21 cellular contexts compared by ENCODE assay signal in genomic region chr17:79959042-79959441, GRCh38.
DNase-seq lines count a peak whose midpoint lies in the region; ATAC-seq, FAIRE-seq and TF ChIP-seq lines count a peak whose summit lies in the region.
"Had no signal": no experiment of that assay in that cellular context is flagged by ENCODE, and none has a peak within 500 bp of the region (broad histone marks: within the 10 kb centered on the region; RNA-seq: fewer than 3 reads in every experiment).

No MANE protein-coding gene starts in this region.

- H2AK5ac ChIP-seq in IMR-90 (ENCODE audit: low read depth, low read length), result no peak overlapping the region

- CTCF ChIA-PET in A549 (lab: Yijun Ruan, JAX), result no interaction called here
- CTCF ChIA-PET in IMR-90 (lab: Yijun Ruan, JAX), result no interaction called here

- no peak overlapping the region for H3K27ac ChIP-seq in A549
- no peak overlapping the region for H3K27ac ChIP-seq in IMR-90 (ENCODE audit: insufficient read depth, low read length)
- peak overlapping the region; percentile 82 for H3K27ac ChIP-seq in SK-N-MC
- H3K27ac ChIP-seq: BLaER1 treated with 17β-estradiol and CSF1 and Interleukin-3, amounts not matched to agents 10 nM and 100 nM; C4-2B had no signal

- intact Hi-C loops in IMR-90 (cut with micrococcal nuclease), result no loop called here

- TF ChIP-seq POLR2A in A549 (IDR thresholded peaks at IDR 0.05; ENCODE audit: low read length), result no peak
- no peak for TF ChIP-seq POLR2A in IMR-90 (IDR thresholded peaks at IDR 0.05; ENCODE audit: low read depth, low read length)

- no peak overlapping the region for H2AFZ ChIP-seq in IMR-90 (replicated peaks; ENCODE audit: low read length, poor library complexity)

- TF ChIP-seq EP300 in A549 (IDR thresholded peaks at IDR 0.05), result no peak

- WGBS in A549 (ENCODE audit: missing lambda C conversion rate), result 87% methylated on average over 4 of the region's 4 CpGs
- WGBS in IMR-90 (ENCODE audit: extremely low coverage in 2 of 2, insufficient read length in 1 of 2), 2 experiments, result no CpG with 5 or more reads among the region's 4 CpGs

- peaks cover 4% of the 10 kb centered on the region; the same call in 1 of the 2 replicates for H4K20me1 ChIP-seq in IMR-90 (ENCODE audit: insufficient read depth, low read length)

- in situ Hi-C loops in IMR-90 (cut with MboI; ENCODE audit: low sequenced_read_pairs), result no loop called here

- no peak overlapping the region for H3K14ac ChIP-seq in IMR-90 (replicated peaks; ENCODE audit: low read depth, low read length)

- H4K91ac ChIP-seq in IMR-90 (ENCODE audit: insufficient read depth, low read depth, low read length), result no peak overlapping the region

- no peak overlapping the region for H3K56ac ChIP-seq in IMR-90 (ENCODE audit: extremely low read depth, insufficient read depth, low read length)

- no peak overlapping the region for H3K4me2 ChIP-seq in A549
- H3K4me2 ChIP-seq in IMR-90 (ENCODE audit: low read depth, low read length), result no peak overlapping the region
- H3K4me2 ChIP-seq: BLaER1 treated with 17β-estradiol and CSF1 and Interleukin-3, amounts not matched to agents 10 nM and 100 nM had no signal

- no peaks in the 10 kb centered on the region for H3K9me1 ChIP-seq in IMR-90 (ENCODE audit: insufficient read depth, low read length)

- H4K8ac ChIP-seq in IMR-90 (ENCODE audit: low read depth in 2 of 2, low read length in 2 of 2), result no peak overlapping the region

- no peak overlapping the region for H2BK15ac ChIP-seq in IMR-90 (ENCODE audit: low read depth, low read length)

- BruUV-seq in IMR-90 (replicated peaks; lab: Mats Ljungman, UMichigan), result no TSS peak

- peaks cover 8% of the 10 kb centered on the region; the same call in 2 of the 3 replicates for H3K9me3 ChIP-seq in A549
- H3K9me3 ChIP-seq in IMR-90 (ENCODE audit: control insufficient read depth, insufficient read depth, low read length), result peaks cover 2% of the 10 kb centered on the region; the same call in 1 of the 2 replicates
- 0 out of 2 replicates have a peak, but pooled peaks cover 5% of the 10 kb centered on the region for H3K9me3 ChIP-seq in SK-N-MC (ENCODE audit: low read depth, low read length)
- H3K9me3 ChIP-seq: Caco-2 had no signal

- H3K4me1 ChIP-seq in A549, result no peaks in the 10 kb centered on the region
- H3K4me1 ChIP-seq in IMR-90 (ENCODE audit: control insufficient read depth, insufficient read depth, low read length), result no peaks in the 10 kb centered on the region

- no peak for ATAC-seq in A549
- ATAC-seq in IMR-90 (ENCODE audit: low read depth), result no peak
- ATAC-seq: CD8-positive, alpha-beta T cell had no signal

- H3K36me3 ChIP-seq in IMR-90 (ENCODE audit: control insufficient read depth, insufficient read depth, low read length), result no peaks in the 10 kb centered on the region
- peaks cover 4% of the 10 kb centered on the region; the same call in 1 of the 2 replicates for H3K36me3 ChIP-seq in SK-N-MC (ENCODE audit: insufficient read depth, low read length)

- H3K23ac ChIP-seq in IMR-90 (ENCODE audit: low read depth, low read length), result no peak overlapping the region

- no peak for FAIRE-seq in A549 (lab: Jason Lieb, UNC)
- FAIRE-seq: A204.1, D721Med, G401.6, GM12891, GM19239 had no signal

- no peak overlapping the region for H3K18ac ChIP-seq in IMR-90 (ENCODE audit: low read depth, low read length)

- TF ChIP-seq RAD21 in A549 (conservative IDR thresholded peaks at IDR 0.05 in 1 of 2, IDR thresholded peaks at IDR 0.05 in 1 of 2), result no peak
- TF ChIP-seq RAD21 in IMR-90 (IDR thresholded peaks at IDR 0.05; ENCODE audit: low read length), result no peak

- POLR2A ChIA-PET in A549 (lab: Yijun Ruan, JAX) (no interaction called here), IMR-90 (lab: Charles Lee; ENCODE audit: unreplicated experiment) (no interaction called here)

- no peak overlapping the region for H2BK20ac ChIP-seq in IMR-90 (ENCODE audit: low read depth, low read length)

- H4K5ac ChIP-seq in IMR-90 (ENCODE audit: low read depth, low read length), result no peak overlapping the region

- no peak overlapping the region for H3K4ac ChIP-seq in IMR-90 (ENCODE audit: low read depth, low read length)

- H2BK5ac ChIP-seq in IMR-90 (ENCODE audit: low read depth, low read length, poor library complexity, severe bottlenecking), result no peak overlapping the region

- H3K4me3 ChIP-seq in A549 (no peak overlapping the region), IMR-90 (ENCODE audit: insufficient read depth, low read depth, low read length) (no peak overlapping the region), SK-N-MC (peak overlapping the region; percentile 28; the same call in 1 of the 2 replicates)
- H3K4me3 ChIP-seq: BLaER1 treated with 17β-estradiol and CSF1 and Interleukin-3, amounts not matched to agents 10 nM and 100 nM had no signal

- H3K9ac ChIP-seq in IMR-90 (ENCODE audit: low read depth, low read length) (no peak overlapping the region), SK-N-MC (ENCODE audit: insufficient read length) (peak overlapping the region; percentile 46)
- H3K9ac ChIP-seq: BLaER1 treated with 17β-estradiol and CSF1 and Interleukin-3, amounts not matched to agents 10 nM and 100 nM had no signal

- DNase-seq in A549 (ENCODE audit: low read depth in 1 of 2, low spot score in 1 of 2), result no peak
- no peak for DNase-seq in IMR-90
- DNase-seq in SK-N-MC (ENCODE audit: low read depth, low spot score), result no peak
- no peak for DNase-seq in OCI-M1 (lab: John Stamatoyannopoulos, UW)
- no peak for DNase-seq in activated naive CD4-positive, alpha-beta T cell treated with Interleukin-2 at 50 U/mL for 16 hours
- no peak for DNase-seq in NCI-H146 treated with DMSO at 0.1 percent for 48 hours (lab: John Stamatoyannopoulos, UW; ENCODE audit: unreplicated experiment)
- DNase-seq: 8988T; AML-193; Caco-2; Calu3; CD4-positive, alpha-beta T cell; CD8-positive, alpha-beta T cell; DMS79 treated with DMSO at 0.1 percent for 48 hours; GF-D8 had no signal

- H3K79me1 ChIP-seq in IMR-90 (ENCODE audit: low read depth in 1 of 2, low read length in 2 of 2), result peaks cover 15 to 18% of the 10 kb centered on the region in 2 experiments

- TF ChIP-seq CTCF in A549 (IDR thresholded peaks at IDR 0.05), result no peak
- TF ChIP-seq CTCF in IMR-90 (conservative IDR thresholded peaks at IDR 0.05; ENCODE audit: low read depth, low read length), result no peak

- no peaks in the 10 kb centered on the region for H3K27me3 ChIP-seq in IMR-90 (ENCODE audit: control insufficient read depth, insufficient read depth, low read length)
- H3K27me3 ChIP-seq: BLaER1 treated with 17β-estradiol and CSF1 and Interleukin-3, amounts not matched to agents 10 nM and 100 nM had no signal

- H2AK9ac ChIP-seq in IMR-90 (replicated peaks; ENCODE audit: low read depth, low read length, poor library complexity), result no peak overlapping the region

- dilution Hi-C loops in IMR-90 (cut with HindIII; ENCODE audit: low sequenced_read_pairs, unreplicated experiment), result no loop called here

- H2BK120ac ChIP-seq in IMR-90 (ENCODE audit: low read depth, low read length), result no peak overlapping the region

TF ChIP-seq in A549, 52 proteins besides CTCF, POLR2A, EP300 and RAD21:
- TF ChIP-seq GATA3 (IDR thresholded peaks at IDR 0.05; ENCODE audit: borderline replicate concordance) (no peak), MYC (IDR thresholded peaks at IDR 0.05; ENCODE audit: borderline replicate concordance, low read length) (no peak), ZFP36 (IDR thresholded peaks at IDR 0.05; ENCODE audit: borderline replicate concordance, partially characterized antibody) (no peak), KDM1A (IDR thresholded peaks at IDR 0.05; ENCODE audit: low read depth) (no peak), ZSCAN20 (CRISPR knock-in tag; IDR thresholded peaks at IDR 0.05) (no peak), MAFK (IDR thresholded peaks at IDR 0.05; ENCODE audit: partially characterized antibody) (peak; percentile 60), EHMT2 (IDR thresholded peaks at IDR 0.05; ENCODE audit: low read depth) (no peak), E2F6 (IDR thresholded peaks at IDR 0.05; ENCODE audit: borderline replicate concordance, low read depth) (no peak), TFCP2L1 (CRISPR knock-in tag; IDR thresholded peaks at IDR 0.05) (no peak)
TF ChIP-seq in A549: peak in this region for 1.

TF ChIP-seq in IMR-90, 13 proteins besides CTCF, POLR2A, EP300 and RAD21:
- no peak for TF ChIP-seq RCOR1 (IDR thresholded peaks at IDR 0.05; ENCODE audit: insufficient replicate concordance, low read length)
- no peak for TF ChIP-seq RFX5 (IDR thresholded peaks at IDR 0.05; ENCODE audit: low read depth, low read length)
- TF ChIP-seq MXI1 (IDR thresholded peaks at IDR 0.05; ENCODE audit: borderline replicate concordance, low read depth, low read length), result no peak
- TF ChIP-seq MAFK (IDR thresholded peaks at IDR 0.05; ENCODE audit: low read depth, low read length), result peak; percentile 22; the same call in 1 of the 2 replicates
- no peak for TF ChIP-seq USF2 (IDR thresholded peaks at IDR 0.05; ENCODE audit: low read depth, low read length)
- TF ChIP-seq NFE2L2 (IDR thresholded peaks at IDR 0.05; ENCODE audit: low read depth, low read length), result no peak
